In genomic region chr11:45655347-45655756, GRCh38 we compare ENCODE assay signal across 8 cellular contexts. TPM values are rescaled to one million over a fixed set of nuclear protein-coding genes. Genes with fewer than 3 reads are reported as not detected.
DNase-seq lines count a peak whose midpoint lies in the region; ATAC-seq, FAIRE-seq and TF ChIP-seq lines count a peak whose summit lies in the region.

No MANE protein-coding gene starts in this region.

- no peak for FAIRE-seq in pancreas (lab: Jason Lieb, UNC)

- no peaks in the 10 kb centered on the region for H3K9me2 ChIP-seq in Loucy (replicated peaks; ENCODE audit: low read depth, low read length)

- H3K36me3 ChIP-seq in Loucy (ENCODE audit: insufficient read depth, low read length) (no peaks in the 10 kb centered on the region), SJCRH30 (no peaks in the 10 kb centered on the region), pancreas (no peaks in the 10 kb centered on the region), uterus (no peaks in the 10 kb centered on the region)

- peak overlapping the region; percentile 36 for H3K4me2 ChIP-seq in Loucy (ENCODE audit: low read depth, low read length, poor library complexity, severe bottlenecking)

- H3K4me3 ChIP-seq in Loucy (ENCODE audit: low read length, poor library complexity, severe bottlenecking) (no peak overlapping the region), SJCRH30 (no peak overlapping the region), pancreas (no peak overlapping the region), uterus (no peak overlapping the region)

- no peak overlapping the region for H3K9ac ChIP-seq in Loucy (ENCODE audit: low read depth, low read length, poor library complexity, severe bottlenecking)

- no peak overlapping the region for H3K27ac Mint-ChIP-seq in activated naive CD4-positive, alpha-beta T cell treated with anti-CD3 and anti-CD28 coated beads, Interleukin-2, amount 10 ng/mL, durations not matched to agents 7 days and 5 days
- H3K27ac Mint-ChIP-seq in glutamatergic neuron (ENCODE audit: unreplicated experiment), result peak overlapping the region; percentile 33

- CTCF ChIA-PET in activated naive CD4-positive, alpha-beta T cell treated with anti-CD3 and anti-CD28 coated beads, Interleukin-2, amount 10 ng/mL, durations not matched to agents 7 days and 5 days (lab: Charles Lee), result interaction anchor here (0.7 to 3.5 kb wide), 15 partner anchors 9 to 793 kb away, joined by 3 to 31 read pairs (median 5); partner anchors contain the start of gene CHST1

- H3K27ac ChIP-seq in SJCRH30, result no peak overlapping the region
- no peak overlapping the region for H3K27ac ChIP-seq in pancreas
- H3K27ac ChIP-seq in uterus, result no peak overlapping the region

- intact Hi-C loops in pancreas (cut with DNase I) (loop anchor here in 2 of 3 donors (10.0 kb wide), 1 partner anchor 281 kb away; no protein-coding TSS in a partner anchor), uterus (cut with DNase I; ENCODE audit: low total_unique reads) (no loop called here)

- no peak for TF ChIP-seq POLR2A in uterus (IDR thresholded peaks at IDR 0.05)

- H3F3A ChIP-seq in Loucy (ENCODE audit: low read depth), result no peaks in the 10 kb centered on the region

- no peak overlapping the region for H3K4me3 Mint-ChIP-seq in activated naive CD4-positive, alpha-beta T cell treated with anti-CD3 and anti-CD28 coated beads, Interleukin-2, amount 10 ng/mL, durations not matched to agents 7 days and 5 days
- peak overlapping the region; percentile 30 for H3K4me3 Mint-ChIP-seq in glutamatergic neuron (ENCODE audit: unreplicated experiment)

- H3K4me1 Mint-ChIP-seq in activated naive CD4-positive, alpha-beta T cell treated with anti-CD3 and anti-CD28 coated beads, Interleukin-2, amount 10 ng/mL, durations not matched to agents 7 days and 5 days, result no peaks in the 10 kb centered on the region
- H3K4me1 Mint-ChIP-seq in glutamatergic neuron (ENCODE audit: low read depth, unreplicated experiment), result peaks cover 48% of the 10 kb centered on the region

- 11 to 13% methylated on average over 16 of the region's 16 CpGs for WGBS in pancreas, 2 donors

- peaks cover 66% of the 10 kb centered on the region for H3K27me3 Mint-ChIP-seq in activated naive CD4-positive, alpha-beta T cell treated with anti-CD3 and anti-CD28 coated beads, Interleukin-2, amount 10 ng/mL, durations not matched to agents 7 days and 5 days
- H3K27me3 Mint-ChIP-seq in glutamatergic neuron (ENCODE audit: unreplicated experiment), result peaks cover 9% of the 10 kb centered on the region

- H3K9me3 ChIP-seq in Loucy (ENCODE audit: insufficient read depth, low read depth, low read length), result no peaks in the 10 kb centered on the region
- H3K9me3 ChIP-seq in SJCRH30 (replicated peaks), result no peaks in the 10 kb centered on the region
- H3K9me3 ChIP-seq in pancreas, result no peaks in the 10 kb centered on the region
- no peaks in the 10 kb centered on the region for H3K9me3 ChIP-seq in uterus

- TF ChIP-seq CTCF in Loucy (conservative IDR thresholded peaks at IDR 0.05; ENCODE audit: low read length) (peak; percentile 92), glutamatergic neuron (IDR thresholded peaks at IDR 0.05; ENCODE audit: partially characterized antibody, unreplicated experiment) (peak; percentile 94), pancreas (IDR thresholded peaks at IDR 0.05) (peak; percentile 77 to 92 (median 84)), uterus (IDR thresholded peaks at IDR 0.05) (peak; percentile 78 to 86 (median 80))

- H3K36me3 Mint-ChIP-seq in activated naive CD4-positive, alpha-beta T cell treated with anti-CD3 and anti-CD28 coated beads, Interleukin-2, amount 10 ng/mL, durations not matched to agents 7 days and 5 days, result no peaks in the 10 kb centered on the region
- H3K36me3 Mint-ChIP-seq in glutamatergic neuron (ENCODE audit: unreplicated experiment), result no peaks in the 10 kb centered on the region

- H3K27me3 ChIP-seq in Loucy (ENCODE audit: insufficient read depth, low read length, poor library complexity, severe bottlenecking) (no peaks in the 10 kb centered on the region), SJCRH30 (peaks cover 16% of the 10 kb centered on the region), pancreas (no peaks in the 10 kb centered on the region), uterus (no peaks in the 10 kb centered on the region)

- peaks cover 4% of the 10 kb centered on the region for H3K4me1 ChIP-seq in Loucy (ENCODE audit: insufficient read depth, low read length, poor library complexity, severe bottlenecking)
- no peaks in the 10 kb centered on the region for H3K4me1 ChIP-seq in SJCRH30
- H3K4me1 ChIP-seq in pancreas, result no peaks in the 10 kb centered on the region
- no peaks in the 10 kb centered on the region for H3K4me1 ChIP-seq in uterus

- H4K20me1 ChIP-seq in Loucy (ENCODE audit: insufficient read depth, low read length, poor library complexity, severe bottlenecking), result no peaks in the 10 kb centered on the region

- ATAC-seq in pancreas, result peak; percentile 78 to 93 (median 89)

- peak; percentile 35 for DNase-seq in NK-92 treated with Interleukin-12 subunit alpha and Interleukin-12 subunit beta, amount 100 ng/mL, for 24 hours (lab: John Stamatoyannopoulos, UW)
- DNase-seq in NK-92 (lab: John Stamatoyannopoulos, UW; ENCODE audit: unreplicated experiment), result no peak
- DNase-seq in SJCRH30, result peak; percentile 54 to 74
- peak; percentile 69 for DNase-seq in activated naive CD4-positive, alpha-beta T cell treated with anti-CD3 and anti-CD28 coated beads, Interleukin-2, amount 10 ng/mL, durations not matched to agents 7 days and 5 days
- DNase-seq in glutamatergic neuron, result peak; percentile 94
- DNase-seq in pancreas, result peak in 5 of 6 donors; percentile 42 to 91 (median 70)
- peak; percentile 63 to 70 for DNase-seq in uterus

- peak overlapping the region; percentile 74 for H2AFZ ChIP-seq in Loucy (ENCODE audit: low read length)

- no peaks in the 10 kb centered on the region for H3K9me3 Mint-ChIP-seq in activated naive CD4-positive, alpha-beta T cell treated with anti-CD3 and anti-CD28 coated beads, Interleukin-2, amount 10 ng/mL, durations not matched to agents 7 days and 5 days
- H3K9me3 Mint-ChIP-seq in glutamatergic neuron (ENCODE audit: unreplicated experiment), result peaks cover 11% of the 10 kb centered on the region

- no peaks in the 10 kb centered on the region for H3K79me2 ChIP-seq in Loucy (ENCODE audit: insufficient read depth, low read length)

RNA-seq across cellular contexts. Expression of gene CHST1, which starts 10.1 kb away (rescaled TPM):
- not detected in 2 replicates for total RNA-seq in SJCRH30 (2014; rRNA removed; shearing (Covaris generic))
- total RNA-seq in glutamatergic neuron (ENCODE audit: unreplicated experiment), result 59.2 TPM
- 1 to 10 TPM in 2 of 6 donors, under 1 TPM in 4; 0.23 to 4.8 (median 0.50) TPM for total RNA-seq in pancreas
- polyA plus RNA-seq in pancreas, result 1 to 10 TPM in 1 of 2 donors, under 1 TPM in 1; 0.76 to 1.4 TPM
- total RNA-seq in uterus, result 1 to 10 TPM; 2.4 to 7.9 (median 5.9) TPM
